ENCODE assay signal across 14 cellular contexts in the genomic region with DNA sequence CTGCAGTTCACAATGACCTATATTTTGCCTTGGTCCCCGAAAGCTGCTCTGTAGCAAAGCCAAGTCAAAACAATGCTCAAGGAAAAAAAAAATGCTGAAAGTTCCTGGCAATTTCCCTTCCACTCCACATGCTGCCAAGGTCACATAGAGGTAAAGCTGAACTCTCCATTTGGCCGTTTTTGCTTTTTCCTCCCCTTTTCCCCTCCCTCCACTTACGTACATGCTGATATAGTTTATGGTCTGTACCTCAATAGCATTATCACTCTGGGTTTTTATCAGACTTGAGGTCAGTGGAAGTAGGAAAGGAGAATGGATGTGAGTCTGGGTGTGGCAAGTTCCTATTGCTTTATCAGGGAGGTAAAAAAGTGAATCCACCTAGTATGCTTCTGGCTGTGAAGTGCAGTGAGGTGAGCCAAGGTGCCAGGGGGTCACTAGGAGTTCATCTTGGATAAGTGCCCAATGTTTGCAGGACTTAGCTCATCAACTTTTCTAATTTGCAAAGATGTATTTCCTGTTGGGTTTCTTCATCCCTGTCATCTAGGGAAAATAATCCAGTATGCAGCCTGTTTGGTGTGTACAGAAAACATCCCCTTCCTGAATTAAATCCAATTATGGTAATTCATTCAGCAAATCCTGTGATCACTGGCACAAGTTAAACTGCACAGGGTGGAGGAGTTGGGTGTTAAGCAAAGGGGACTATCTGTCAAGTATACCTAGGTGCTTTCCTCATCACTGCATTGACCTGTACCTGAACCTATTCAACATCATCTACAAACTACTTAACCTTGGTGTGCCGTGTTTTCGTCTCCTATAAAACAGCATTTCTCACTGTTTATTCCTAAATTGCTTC.
A peak's percentile ranks its signal among the peaks of the same experiment; 100 is the strongest.
DNase-seq lines count a peak whose midpoint lies in the region; ATAC-seq and TF ChIP-seq lines count a peak whose summit lies in the region.
"Had no signal": no experiment of that assay in that cellular context is flagged by ENCODE, and none has a peak within 500 bp of the region (broad histone marks: within the 10 kb centered on the region; RNA-seq: fewer than 3 reads in every experiment).

No MANE protein-coding gene starts in this region.

- ATAC-seq in PC-3: no peak
- peak; percentile 90 for ATAC-seq in esophagus mucosa
- ATAC-seq in HG03354 (IDR thresholded peaks at IDR 0.05; ENCODE audit: poor library complexity, severe bottlenecking, unreplicated experiment): no peak

- no peaks in the 10 kb centered on the region for H3K36me3 ChIP-seq in PC-3 (ENCODE audit: low read depth, low read length)
- H3K36me3 ChIP-seq: brain microvascular endothelial cell, neural progenitor cell had no signal

- no peak for TF ChIP-seq CTCF in PC-3 (conservative IDR thresholded peaks at IDR 0.05; ENCODE audit: low read depth, low read length)
- no peak for TF ChIP-seq CTCF in nephron (IDR thresholded peaks at IDR 0.05; ENCODE audit: unreplicated experiment in 3 of 3)

- POLR2A ChIA-PET in PC-3 (lab: Charles Lee; ENCODE audit: unreplicated experiment): no interaction called here

- peak; percentile 39 for DNase-seq in DMS53 (lab: John Stamatoyannopoulos, UW)
- no peak for DNase-seq in DMS53 treated with DMSO at 0.1 percent for 48 hours (lab: John Stamatoyannopoulos, UW; ENCODE audit: unreplicated experiment)
- DNase-seq in PC-3: peak; percentile 11
- DNase-seq in GF-D8 (lab: John Stamatoyannopoulos, UW): no peak
- no peak for DNase-seq in islet precursor cell
- DNase-seq: brain microvascular endothelial cell, glutamatergic neuron, NCI-H1417 treated with DMSO at 0.1 percent for 48 hours, NCI-H524 treated with DMSO at 0.1 percent for 48 hours had no signal

- H3K4me3 ChIP-seq in PC-3 (ENCODE audit: low read length): no peak overlapping the region
- H3K4me3 ChIP-seq: neural progenitor cell, skin epidermis had no signal

- H3K9me3 Mint-ChIP-seq in nephron: peaks cover 3% of the 10 kb centered on the region
- H3K9me3 Mint-ChIP-seq: neural progenitor cell had no signal

- no peak overlapping the region for H3K4me2 ChIP-seq in PC-3 (ENCODE audit: low read length)
- H3K4me2 ChIP-seq: neural progenitor cell had no signal

- no peaks in the 10 kb centered on the region for H3K79me2 ChIP-seq in PC-3 (ENCODE audit: low read length)

- no peaks in the 10 kb centered on the region for H3K9me2 ChIP-seq in PC-3 (replicated peaks; ENCODE audit: low read length)

- H4K20me1 ChIP-seq in PC-3 (ENCODE audit: low read length): no peaks in the 10 kb centered on the region

- peak overlapping the region; percentile 31 to 77 (median 34) for H3K27ac Mint-ChIP-seq in nephron
- H3K27ac Mint-ChIP-seq: neural progenitor cell had no signal

- peaks cover 36% of the 10 kb centered on the region for H3K4me1 Mint-ChIP-seq in nephron
- H3K4me1 Mint-ChIP-seq: neural progenitor cell had no signal

- H3K9ac ChIP-seq in PC-3 (ENCODE audit: low read length): no peak overlapping the region
- H3K9ac ChIP-seq: neural progenitor cell had no signal

- H3K27me3 Mint-ChIP-seq in nephron (ENCODE audit: low read depth): no peaks in the 10 kb centered on the region

- BruUV-seq in PC-3 (replicated peaks; lab: Mats Ljungman, UMichigan): no TSS peak

- CTCF ChIA-PET in PC-3 (lab: Charles Lee): no interaction called here

- no peaks in the 10 kb centered on the region for H3K9me3 ChIP-seq in PC-3 (ENCODE audit: low read length)

- no peaks in the 10 kb centered on the region for H3K27me3 ChIP-seq in PC-3 (ENCODE audit: low read length)
- H3K27me3 ChIP-seq: brain microvascular endothelial cell, neural progenitor cell had no signal

- H3K4me3 Mint-ChIP-seq in nephron: no peak overlapping the region
- H3K4me3 Mint-ChIP-seq: neural progenitor cell had no signal

- H3K4me1 ChIP-seq in PC-3 (ENCODE audit: insufficient read depth, low read length): no peaks in the 10 kb centered on the region

- H3F3A ChIP-seq in PC-3 (ENCODE audit: low read length, unreplicated experiment): no peaks in the 10 kb centered on the region

- no peak overlapping the region for H2AFZ ChIP-seq in PC-3 (ENCODE audit: low read length)
- H2AFZ ChIP-seq: neural progenitor cell had no signal

- H3K36me3 Mint-ChIP-seq in nephron (ENCODE audit: low read depth): no peaks in the 10 kb centered on the region

- intact Hi-C loops in PC-3 (cut with micrococcal nuclease): no loop called here

- H3K27ac ChIP-seq in PC-3 (ENCODE audit: low read length): no peak overlapping the region
- H3K27ac ChIP-seq: brain microvascular endothelial cell, neural progenitor cell, skin epidermis had no signal

Comparison
In these comparisons a context has a peak if more than half of its experiments do, and no peak if none do; other contexts are left out.
1. DNase-seq: peak in DMS53 (single experiment) and PC-3 (single experiment); none in DMS53 treated with DMSO at 0.1 percent for 48 hours (single experiment), GF-D8 (single experiment) and islet precursor cell (single experiment).